Comparison of ENCODE assay signal across 1 cellular context in the genomic region with DNA sequence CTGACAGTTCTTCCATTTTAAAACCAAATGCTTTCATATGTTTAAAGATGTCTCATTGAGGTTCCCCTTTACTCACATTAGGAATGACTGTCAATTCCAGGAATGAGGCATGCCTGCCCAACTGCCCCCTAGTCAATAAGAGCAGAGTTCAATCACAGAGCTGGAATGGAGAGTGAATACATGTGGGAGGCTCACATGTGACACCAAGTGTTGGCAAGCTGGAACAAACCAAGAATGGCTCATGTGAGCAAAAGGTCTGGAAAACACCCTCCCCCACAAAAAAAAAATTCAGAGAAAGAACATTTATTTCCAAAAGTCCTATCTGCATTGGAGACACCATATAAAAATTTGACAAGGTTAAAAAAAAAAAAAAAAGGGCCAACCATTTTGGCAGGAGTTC.
TF ChIP-seq lines count a peak whose summit lies in the region.

No MANE protein-coding gene starts in this region.

TF ChIP-seq in GM12878, 131 proteins besides CTCF, POLR2A, EP300 and RAD21 (continued from another document and continues in another):
- TF ChIP-seq STAT1 (conservative IDR thresholded peaks at IDR 0.05) (no peak), RCOR1 (conservative IDR thresholded peaks at IDR 0.05; ENCODE audit: low read depth, low read length) (no peak), ZSCAN29 (IDR thresholded peaks at IDR 0.05) (no peak), ZZZ3 (IDR thresholded peaks at IDR 0.05; ENCODE audit: control insufficient read depth, insufficient read length, low read depth) (no peak), PAX5 (IDR thresholded peaks at IDR 0.05; ENCODE audit: borderline replicate concordance, low read depth, low read length) (no peak), RUNX3 (IDR thresholded peaks at IDR 0.05; ENCODE audit: low read length) (peak; percentile 62; the same call in 1 of the 2 replicates), CEBPB (IDR thresholded peaks at IDR 0.05; ENCODE audit: borderline replicate concordance in 1 of 2, low read depth in 2 of 2, low read length in 2 of 2) (no peak), SP1 (IDR thresholded peaks at IDR 0.05; ENCODE audit: low read depth, low read length) (no peak), RFX5 (IDR thresholded peaks at IDR 0.05; ENCODE audit: low read depth, low read length) (no peak), MEF2B (IDR thresholded peaks at IDR 0.05; ENCODE audit: partially characterized antibody, poor library complexity, severe bottlenecking) (no peak), MYC (IDR thresholded peaks at IDR 0.05; ENCODE audit: insufficient read depth, insufficient read length, insufficient replicate concordance, low read length, severe bottlenecking) (no peak), EED (IDR thresholded peaks at IDR 0.05; ENCODE audit: low read depth) (peak; percentile 73), BACH1 (IDR thresholded peaks at IDR 0.05; ENCODE audit: borderline replicate concordance) (no peak), ETV6 (conservative IDR thresholded peaks at IDR 0.05 in 1 of 2, IDR thresholded peaks at IDR 0.05 in 1 of 2; ENCODE audit: borderline replicate concordance in 1 of 2, low read depth in 1 of 2) (no peak), TCF3 (IDR thresholded peaks at IDR 0.05; ENCODE audit: borderline replicate concordance, insufficient read depth, low read depth, low read length) (no peak), NRF1 (conservative IDR thresholded peaks at IDR 0.05; ENCODE audit: low read depth, low read length) (no peak), NFIC (IDR thresholded peaks at IDR 0.05; ENCODE audit: low read depth, low read length) (peak; percentile 40; the same call in 1 of the 2 replicates), MTA3 (IDR thresholded peaks at IDR 0.05; ENCODE audit: borderline replicate concordance, low read length) (no peak), SREBF2 (IDR thresholded peaks at IDR 0.05; ENCODE audit: low read length) (no peak), ZNF207 (IDR thresholded peaks at IDR 0.05; ENCODE audit: borderline replicate concordance) (no peak), POLR2AphosphoS5 (IDR thresholded peaks at IDR 0.05; ENCODE audit: low read length) (no peak), GABPA (IDR thresholded peaks at IDR 0.05; ENCODE audit: low read depth) (no peak), KLF5 (IDR thresholded peaks at IDR 0.05; ENCODE audit: partially characterized antibody) (no peak), CBX5 (IDR thresholded peaks at IDR 0.05; ENCODE audit: low read depth) (no peak), CREB1 (IDR thresholded peaks at IDR 0.05; ENCODE audit: low read depth) (no peak), HDAC2 (IDR thresholded peaks at IDR 0.05) (no peak), YBX1 (IDR thresholded peaks at IDR 0.05) (no peak), ZNF384 (IDR thresholded peaks at IDR 0.05; ENCODE audit: borderline replicate concordance, low read depth, low read length) (no peak), NFXL1 (IDR thresholded peaks at IDR 0.05; ENCODE audit: borderline replicate concordance) (no peak)
- TF ChIP-seq, protein P1, sequence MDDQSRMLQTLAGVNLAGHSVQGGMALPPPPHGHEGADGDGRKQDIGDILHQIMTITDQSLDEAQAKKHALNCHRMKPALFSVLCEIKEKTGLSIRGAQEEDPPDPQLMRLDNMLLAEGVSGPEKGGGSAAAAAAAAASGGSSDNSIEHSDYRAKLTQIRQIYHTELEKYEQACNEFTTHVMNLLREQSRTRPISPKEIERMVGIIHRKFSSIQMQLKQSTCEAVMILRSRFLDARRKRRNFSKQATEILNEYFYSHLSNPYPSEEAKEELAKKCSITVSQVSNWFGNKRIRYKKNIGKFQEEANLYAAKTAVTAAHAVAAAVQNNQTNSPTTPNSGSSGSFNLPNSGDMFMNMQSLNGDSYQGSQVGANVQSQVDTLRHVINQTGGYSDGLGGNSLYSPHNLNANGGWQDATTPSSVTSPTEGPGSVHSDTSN (IDR thresholded peaks at IDR 0.05; ENCODE audit: insufficient replicate concordance, low read depth, low read length), result no peak
- TF ChIP-seq, protein P2, sequence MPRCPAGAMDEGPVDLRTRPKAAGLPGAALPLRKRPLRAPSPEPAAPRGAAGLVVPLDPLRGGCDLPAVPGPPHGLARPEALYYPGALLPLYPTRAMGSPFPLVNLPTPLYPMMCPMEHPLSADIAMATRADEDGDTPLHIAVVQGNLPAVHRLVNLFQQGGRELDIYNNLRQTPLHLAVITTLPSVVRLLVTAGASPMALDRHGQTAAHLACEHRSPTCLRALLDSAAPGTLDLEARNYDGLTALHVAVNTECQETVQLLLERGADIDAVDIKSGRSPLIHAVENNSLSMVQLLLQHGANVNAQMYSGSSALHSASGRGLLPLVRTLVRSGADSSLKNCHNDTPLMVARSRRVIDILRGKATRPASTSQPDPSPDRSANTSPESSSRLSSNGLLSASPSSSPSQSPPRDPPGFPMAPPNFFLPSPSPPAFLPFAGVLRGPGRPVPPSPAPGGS (IDR thresholded peaks at IDR 0.05; ENCODE audit: borderline replicate concordance, insufficient read depth, low read depth, low read length, poor library complexity, severe bottlenecking), result no peak
- TF ChIP-seq, protein P3, sequence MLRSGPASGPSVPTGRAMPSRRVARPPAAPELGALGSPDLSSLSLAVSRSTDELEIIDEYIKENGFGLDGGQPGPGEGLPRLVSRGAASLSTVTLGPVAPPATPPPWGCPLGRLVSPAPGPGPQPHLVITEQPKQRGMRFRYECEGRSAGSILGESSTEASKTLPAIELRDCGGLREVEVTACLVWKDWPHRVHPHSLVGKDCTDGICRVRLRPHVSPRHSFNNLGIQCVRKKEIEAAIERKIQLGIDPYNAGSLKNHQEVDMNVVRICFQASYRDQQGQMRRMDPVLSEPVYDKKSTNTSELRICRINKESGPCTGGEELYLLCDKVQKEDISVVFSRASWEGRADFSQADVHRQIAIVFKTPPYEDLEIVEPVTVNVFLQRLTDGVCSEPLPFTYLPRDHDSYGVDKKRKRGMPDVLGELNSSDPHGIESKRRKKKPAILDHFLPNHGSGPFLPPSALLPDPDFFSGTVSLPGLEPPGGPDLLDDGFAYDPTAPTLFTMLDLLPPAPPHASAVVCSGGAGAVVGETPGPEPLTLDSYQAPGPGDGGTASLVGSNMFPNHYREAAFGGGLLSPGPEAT (IDR thresholded peaks at IDR 0.05; ENCODE audit: low read depth), result peak; percentile 65; the same call in 1 of the 2 replicates
- TF ChIP-seq, protein P4, sequence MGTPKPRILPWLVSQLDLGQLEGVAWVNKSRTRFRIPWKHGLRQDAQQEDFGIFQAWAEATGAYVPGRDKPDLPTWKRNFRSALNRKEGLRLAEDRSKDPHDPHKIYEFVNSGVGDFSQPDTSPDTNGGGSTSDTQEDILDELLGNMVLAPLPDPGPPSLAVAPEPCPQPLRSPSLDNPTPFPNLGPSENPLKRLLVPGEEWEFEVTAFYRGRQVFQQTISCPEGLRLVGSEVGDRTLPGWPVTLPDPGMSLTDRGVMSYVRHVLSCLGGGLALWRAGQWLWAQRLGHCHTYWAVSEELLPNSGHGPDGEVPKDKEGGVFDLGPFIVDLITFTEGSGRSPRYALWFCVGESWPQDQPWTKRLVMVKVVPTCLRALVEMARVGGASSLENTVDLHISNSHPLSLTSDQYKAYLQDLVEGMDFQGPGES (IDR thresholded peaks at IDR 0.05), result no peak
- TF ChIP-seq, protein P5, sequence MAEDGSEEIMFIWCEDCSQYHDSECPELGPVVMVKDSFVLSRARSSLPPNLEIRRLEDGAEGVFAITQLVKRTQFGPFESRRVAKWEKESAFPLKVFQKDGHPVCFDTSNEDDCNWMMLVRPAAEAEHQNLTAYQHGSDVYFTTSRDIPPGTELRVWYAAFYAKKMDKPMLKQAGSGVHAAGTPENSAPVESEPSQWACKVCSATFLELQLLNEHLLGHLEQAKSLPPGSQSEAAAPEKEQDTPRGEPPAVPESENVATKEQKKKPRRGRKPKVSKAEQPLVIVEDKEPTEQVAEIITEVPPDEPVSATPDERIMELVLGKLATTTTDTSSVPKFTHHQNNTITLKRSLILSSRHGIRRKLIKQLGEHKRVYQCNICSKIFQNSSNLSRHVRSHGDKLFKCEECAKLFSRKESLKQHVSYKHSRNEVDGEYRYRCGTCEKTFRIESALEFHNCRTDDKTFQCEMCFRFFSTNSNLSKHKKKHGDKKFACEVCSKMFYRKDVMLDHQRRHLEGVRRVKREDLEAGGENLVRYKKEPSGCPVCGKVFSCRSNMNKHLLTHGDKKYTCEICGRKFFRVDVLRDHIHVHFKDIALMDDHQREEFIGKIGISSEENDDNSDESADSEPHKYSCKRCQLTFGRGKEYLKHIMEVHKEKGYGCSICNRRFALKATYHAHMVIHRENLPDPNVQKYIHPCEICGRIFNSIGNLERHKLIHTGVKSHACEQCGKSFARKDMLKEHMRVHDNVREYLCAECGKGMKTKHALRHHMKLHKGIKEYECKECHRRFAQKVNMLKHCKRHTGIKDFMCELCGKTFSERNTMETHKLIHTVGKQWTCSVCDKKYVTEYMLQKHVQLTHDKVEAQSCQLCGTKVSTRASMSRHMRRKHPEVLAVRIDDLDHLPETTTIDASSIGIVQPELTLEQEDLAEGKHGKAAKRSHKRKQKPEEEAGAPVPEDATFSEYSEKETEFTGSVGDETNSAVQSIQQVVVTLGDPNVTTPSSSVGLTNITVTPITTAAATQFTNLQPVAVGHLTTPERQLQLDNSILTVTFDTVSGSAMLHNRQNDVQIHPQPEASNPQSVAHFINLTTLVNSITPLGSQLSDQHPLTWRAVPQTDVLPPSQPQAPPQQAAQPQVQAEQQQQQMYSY (CRISPR knock-in tag; IDR thresholded peaks at IDR 0.05), result no peak
- TF ChIP-seq, protein P6, sequence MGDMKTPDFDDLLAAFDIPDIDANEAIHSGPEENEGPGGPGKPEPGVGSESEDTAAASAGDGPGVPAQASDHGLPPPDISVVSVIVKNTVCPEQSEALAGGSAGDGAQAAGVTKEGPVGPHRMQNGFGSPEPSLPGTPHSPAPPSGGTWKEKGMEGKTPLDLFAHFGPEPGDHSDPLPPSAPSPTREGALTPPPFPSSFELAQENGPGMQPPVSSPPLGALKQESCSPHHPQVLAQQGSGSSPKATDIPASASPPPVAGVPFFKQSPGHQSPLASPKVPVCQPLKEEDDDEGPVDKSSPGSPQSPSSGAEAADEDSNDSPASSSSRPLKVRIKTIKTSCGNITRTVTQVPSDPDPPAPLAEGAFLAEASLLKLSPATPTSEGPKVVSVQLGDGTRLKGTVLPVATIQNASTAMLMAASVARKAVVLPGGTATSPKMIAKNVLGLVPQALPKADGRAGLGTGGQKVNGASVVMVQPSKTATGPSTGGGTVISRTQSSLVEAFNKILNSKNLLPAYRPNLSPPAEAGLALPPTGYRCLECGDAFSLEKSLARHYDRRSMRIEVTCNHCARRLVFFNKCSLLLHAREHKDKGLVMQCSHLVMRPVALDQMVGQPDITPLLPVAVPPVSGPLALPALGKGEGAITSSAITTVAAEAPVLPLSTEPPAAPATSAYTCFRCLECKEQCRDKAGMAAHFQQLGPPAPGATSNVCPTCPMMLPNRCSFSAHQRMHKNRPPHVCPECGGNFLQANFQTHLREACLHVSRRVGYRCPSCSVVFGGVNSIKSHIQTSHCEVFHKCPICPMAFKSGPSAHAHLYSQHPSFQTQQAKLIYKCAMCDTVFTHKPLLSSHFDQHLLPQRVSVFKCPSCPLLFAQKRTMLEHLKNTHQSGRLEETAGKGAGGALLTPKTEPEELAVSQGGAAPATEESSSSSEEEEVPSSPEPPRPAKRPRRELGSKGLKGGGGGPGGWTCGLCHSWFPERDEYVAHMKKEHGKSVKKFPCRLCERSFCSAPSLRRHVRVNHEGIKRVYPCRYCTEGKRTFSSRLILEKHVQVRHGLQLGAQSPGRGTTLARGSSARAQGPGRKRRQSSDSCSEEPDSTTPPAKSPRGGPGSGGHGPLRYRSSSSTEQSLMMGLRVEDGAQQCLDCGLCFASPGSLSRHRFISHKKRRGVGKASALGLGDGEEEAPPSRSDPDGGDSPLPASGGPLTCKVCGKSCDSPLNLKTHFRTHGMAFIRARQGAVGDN (IDR thresholded peaks at IDR 0.05), result no peak
- TF ChIP-seq, protein P7, sequence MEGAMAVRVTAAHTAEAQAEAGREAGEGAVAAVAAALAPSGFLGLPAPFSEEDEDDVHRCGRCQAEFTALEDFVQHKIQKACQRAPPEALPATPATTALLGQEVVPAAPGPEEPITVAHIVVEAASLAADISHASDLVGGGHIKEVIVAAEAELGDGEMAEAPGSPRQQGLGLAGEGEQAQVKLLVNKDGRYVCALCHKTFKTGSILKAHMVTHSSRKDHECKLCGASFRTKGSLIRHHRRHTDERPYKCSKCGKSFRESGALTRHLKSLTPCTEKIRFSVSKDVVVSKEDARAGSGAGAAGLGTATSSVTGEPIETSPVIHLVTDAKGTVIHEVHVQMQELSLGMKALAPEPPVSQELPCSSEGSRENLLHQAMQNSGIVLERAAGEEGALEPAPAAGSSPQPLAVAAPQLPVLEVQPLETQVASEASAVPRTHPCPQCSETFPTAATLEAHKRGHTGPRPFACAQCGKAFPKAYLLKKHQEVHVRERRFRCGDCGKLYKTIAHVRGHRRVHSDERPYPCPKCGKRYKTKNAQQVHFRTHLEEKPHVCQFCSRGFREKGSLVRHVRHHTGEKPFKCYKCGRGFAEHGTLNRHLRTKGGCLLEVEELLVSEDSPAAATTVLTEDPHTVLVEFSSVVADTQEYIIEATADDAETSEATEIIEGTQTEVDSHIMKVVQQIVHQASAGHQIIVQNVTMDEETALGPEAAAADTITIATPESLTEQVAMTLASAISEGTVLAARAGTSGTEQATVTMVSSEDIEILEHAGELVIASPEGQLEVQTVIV (IDR thresholded peaks at IDR 0.05; ENCODE audit: borderline replicate concordance, partially characterized antibody), result no peak
- TF ChIP-seq, protein P8, sequence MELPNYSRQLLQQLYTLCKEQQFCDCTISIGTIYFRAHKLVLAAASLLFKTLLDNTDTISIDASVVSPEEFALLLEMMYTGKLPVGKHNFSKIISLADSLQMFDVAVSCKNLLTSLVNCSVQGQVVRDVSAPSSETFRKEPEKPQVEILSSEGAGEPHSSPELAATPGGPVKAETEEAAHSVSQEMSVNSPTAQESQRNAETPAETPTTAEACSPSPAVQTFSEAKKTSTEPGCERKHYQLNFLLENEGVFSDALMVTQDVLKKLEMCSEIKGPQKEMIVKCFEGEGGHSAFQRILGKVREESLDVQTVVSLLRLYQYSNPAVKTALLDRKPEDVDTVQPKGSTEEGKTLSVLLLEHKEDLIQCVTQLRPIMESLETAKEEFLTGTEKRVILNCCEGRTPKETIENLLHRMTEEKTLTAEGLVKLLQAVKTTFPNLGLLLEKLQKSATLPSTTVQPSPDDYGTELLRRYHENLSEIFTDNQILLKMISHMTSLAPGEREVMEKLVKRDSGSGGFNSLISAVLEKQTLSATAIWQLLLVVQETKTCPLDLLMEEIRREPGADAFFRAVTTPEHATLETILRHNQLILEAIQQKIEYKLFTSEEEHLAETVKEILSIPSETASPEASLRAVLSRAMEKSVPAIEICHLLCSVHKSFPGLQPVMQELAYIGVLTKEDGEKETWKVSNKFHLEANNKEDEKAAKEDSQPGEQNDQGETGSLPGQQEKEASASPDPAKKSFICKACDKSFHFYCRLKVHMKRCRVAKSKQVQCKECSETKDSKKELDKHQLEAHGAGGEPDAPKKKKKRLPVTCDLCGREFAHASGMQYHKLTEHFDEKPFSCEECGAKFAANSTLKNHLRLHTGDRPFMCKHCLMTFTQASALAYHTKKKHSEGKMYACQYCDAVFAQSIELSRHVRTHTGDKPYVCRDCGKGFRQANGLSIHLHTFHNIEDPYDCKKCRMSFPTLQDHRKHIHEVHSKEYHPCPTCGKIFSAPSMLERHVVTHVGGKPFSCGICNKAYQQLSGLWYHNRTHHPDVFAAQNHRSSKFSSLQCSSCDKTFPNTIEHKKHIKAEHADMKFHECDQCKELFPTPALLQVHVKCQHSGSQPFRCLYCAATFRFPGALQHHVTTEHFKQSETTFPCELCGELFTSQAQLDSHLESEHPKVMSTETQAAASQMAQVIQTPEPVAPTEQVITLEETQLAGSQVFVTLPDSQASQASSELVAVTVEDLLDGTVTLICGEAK (IDR thresholded peaks at IDR 0.05; ENCODE audit: borderline replicate concordance), result no peak
